1 cellular context compared by ENCODE assay signal in the genomic region with DNA sequence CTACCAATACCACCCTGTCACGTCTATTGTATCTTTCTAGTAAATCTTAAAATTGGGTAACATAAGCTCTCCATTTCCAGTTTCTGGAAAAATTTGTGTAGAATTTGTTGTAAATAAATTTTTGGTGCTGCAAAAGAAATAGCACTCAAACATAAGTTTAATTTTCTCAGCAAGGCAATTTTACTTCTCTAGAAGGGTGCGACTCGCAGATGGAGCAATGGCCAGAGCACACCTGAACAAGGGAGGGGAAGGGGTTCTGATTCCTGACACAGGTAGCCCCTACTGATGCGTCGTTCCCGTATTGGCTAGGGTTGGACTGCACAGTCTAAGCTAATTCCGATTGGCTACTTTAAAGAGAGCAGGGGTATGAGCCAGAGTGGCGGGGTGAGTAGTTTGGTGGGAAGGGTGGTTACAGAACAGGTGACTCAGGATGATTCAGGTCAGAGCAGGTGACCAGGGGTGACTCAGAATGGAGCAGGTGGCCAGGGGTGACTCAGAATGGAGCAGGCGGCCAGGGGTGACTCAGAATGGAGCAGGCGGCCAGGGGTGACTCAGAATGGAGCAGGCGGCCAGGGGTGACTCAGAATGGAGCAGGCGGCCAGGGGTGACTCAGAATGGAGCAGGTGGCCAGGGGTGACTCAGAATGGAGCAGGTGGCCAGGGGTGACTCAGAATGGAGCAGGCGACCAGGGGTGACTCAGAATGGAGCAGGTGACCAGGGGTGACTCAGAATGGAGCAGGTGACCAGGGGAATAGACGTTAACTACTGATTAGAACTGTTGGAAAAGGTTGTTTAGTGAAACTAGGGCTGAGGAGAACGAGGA.
TF ChIP-seq lines count a peak whose summit lies in the region.

No MANE protein-coding gene starts in this region.

TF ChIP-seq in GM12878, 131 proteins besides CTCF, POLR2A, EP300 and RAD21:
- TF ChIP-seq TCF3 (IDR thresholded peaks at IDR 0.05; ENCODE audit: borderline replicate concordance, insufficient read depth, low read depth, low read length) (peak; percentile 97), EED (IDR thresholded peaks at IDR 0.05; ENCODE audit: low read depth) (peak; percentile 57; the same call in 1 of the 2 replicates), CREM (IDR thresholded peaks at IDR 0.05; ENCODE audit: low read depth) (0 out of 2 replicates have a peak, but pooled peaks have one; percentile 20), POU2F2 (IDR thresholded peaks at IDR 0.05; ENCODE audit: borderline replicate concordance, low read depth, low read length) (0 out of 3 replicates have a peak, but pooled peaks have one; percentile 51), RAD51 (IDR thresholded peaks at IDR 0.05) (peak; percentile 53; the same call in 1 of the 2 replicates), TCF12 (IDR thresholded peaks at IDR 0.05; ENCODE audit: low read depth, low read length) (peak; percentile 95), SRF (IDR thresholded peaks at IDR 0.05; ENCODE audit: low read depth in 2 of 2, low read length in 2 of 2) (0 out of 4 replicates have a peak, but pooled peaks of 1 of the 2 experiments have one; percentile 10), BCL11A (IDR thresholded peaks at IDR 0.05; ENCODE audit: low read depth, low read length) (peak; percentile 66; the same call in 1 of the 2 replicates), PML (IDR thresholded peaks at IDR 0.05; ENCODE audit: low read length) (0 out of 2 replicates have a peak, but pooled peaks have one; percentile 28), SREBF1 (IDR thresholded peaks at IDR 0.05; ENCODE audit: low read length) (0 out of 2 replicates have a peak, but pooled peaks have one; percentile 33), JUNB (IDR thresholded peaks at IDR 0.05) (peak; percentile 92), IRF4 (IDR thresholded peaks at IDR 0.05; ENCODE audit: low read depth, low read length) (peak; percentile 51; the same call in 1 of the 2 replicates), RUNX3 (IDR thresholded peaks at IDR 0.05; ENCODE audit: low read length) (peak; percentile 33; the same call in 1 of the 2 replicates), BHLHE40 (IDR thresholded peaks at IDR 0.05; ENCODE audit: borderline replicate concordance in 1 of 2, low read depth in 2 of 2, low read length in 1 of 2) (peak; percentile 54; a peak in 2 of 4 replicates), JUND (IDR thresholded peaks at IDR 0.05; ENCODE audit: low read depth, low read length) (peak; percentile 90)
- TF ChIP-seq, protein P1, sequence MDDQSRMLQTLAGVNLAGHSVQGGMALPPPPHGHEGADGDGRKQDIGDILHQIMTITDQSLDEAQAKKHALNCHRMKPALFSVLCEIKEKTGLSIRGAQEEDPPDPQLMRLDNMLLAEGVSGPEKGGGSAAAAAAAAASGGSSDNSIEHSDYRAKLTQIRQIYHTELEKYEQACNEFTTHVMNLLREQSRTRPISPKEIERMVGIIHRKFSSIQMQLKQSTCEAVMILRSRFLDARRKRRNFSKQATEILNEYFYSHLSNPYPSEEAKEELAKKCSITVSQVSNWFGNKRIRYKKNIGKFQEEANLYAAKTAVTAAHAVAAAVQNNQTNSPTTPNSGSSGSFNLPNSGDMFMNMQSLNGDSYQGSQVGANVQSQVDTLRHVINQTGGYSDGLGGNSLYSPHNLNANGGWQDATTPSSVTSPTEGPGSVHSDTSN (IDR thresholded peaks at IDR 0.05; ENCODE audit: insufficient replicate concordance, low read depth, low read length), result peak; percentile 29
- TF ChIP-seq, protein P2, sequence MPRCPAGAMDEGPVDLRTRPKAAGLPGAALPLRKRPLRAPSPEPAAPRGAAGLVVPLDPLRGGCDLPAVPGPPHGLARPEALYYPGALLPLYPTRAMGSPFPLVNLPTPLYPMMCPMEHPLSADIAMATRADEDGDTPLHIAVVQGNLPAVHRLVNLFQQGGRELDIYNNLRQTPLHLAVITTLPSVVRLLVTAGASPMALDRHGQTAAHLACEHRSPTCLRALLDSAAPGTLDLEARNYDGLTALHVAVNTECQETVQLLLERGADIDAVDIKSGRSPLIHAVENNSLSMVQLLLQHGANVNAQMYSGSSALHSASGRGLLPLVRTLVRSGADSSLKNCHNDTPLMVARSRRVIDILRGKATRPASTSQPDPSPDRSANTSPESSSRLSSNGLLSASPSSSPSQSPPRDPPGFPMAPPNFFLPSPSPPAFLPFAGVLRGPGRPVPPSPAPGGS (IDR thresholded peaks at IDR 0.05; ENCODE audit: borderline replicate concordance, insufficient read depth, low read depth, low read length, poor library complexity, severe bottlenecking), result peak; percentile 85
